In genomic region chr20:38165966-38166706, GRCh38 we compare ENCODE assay signal across 11 cellular contexts. TPM values are rescaled to one million over a fixed set of nuclear protein-coding genes. Genes with fewer than 3 reads are reported as not detected.
DNase-seq lines count a peak whose midpoint lies in the region; ATAC-seq, FAIRE-seq and TF ChIP-seq lines count a peak whose summit lies in the region.
"Had no signal": no experiment of that assay in that cellular context is flagged by ENCODE, and none has a peak within 500 bp of the region (broad histone marks: within the 10 kb centered on the region; RNA-seq: fewer than 3 reads in every experiment).

No MANE protein-coding gene starts in this region.

- TF ChIP-seq RAD21 in A549 (conservative IDR thresholded peaks at IDR 0.05 in 1 of 2, IDR thresholded peaks at IDR 0.05 in 1 of 2) = no peak

- no peak overlapping the region for H3K4me3 ChIP-seq in A549
- no peak overlapping the region for H3K4me3 ChIP-seq in neutrophil (ENCODE audit: low read depth in 1 of 2, low read length in 1 of 2)

- POLR2A ChIA-PET in A549 (lab: Yijun Ruan, JAX) = interaction anchor here (0.6 kb wide), 1 partner anchor 29 kb away, joined by 4 read pairs; no protein-coding TSS in a partner anchor

- TF ChIP-seq CTCF in A549 (IDR thresholded peaks at IDR 0.05) (no peak), neutrophil (IDR thresholded peaks at IDR 0.05) (no peak)

- peaks cover 15% of the 10 kb centered on the region for H3K27me3 ChIP-seq in neutrophil
- H3K27me3 ChIP-seq: SJSA1 had no signal

- H3K4me1 ChIP-seq in A549 (peaks cover 86% of the 10 kb centered on the region), neutrophil (ENCODE audit: control insufficient read depth in 1 of 2, insufficient read depth in 1 of 2, low read depth in 1 of 2, low read length in 1 of 2) (peaks cover 47 to 49% of the 10 kb centered on the region in 2 experiments)

- no peak for ATAC-seq in A549

- DNase-seq in A549 (ENCODE audit: low read depth in 1 of 2, low spot score in 1 of 2) (no peak), RPMI7951 (ENCODE audit: low read depth) (peak; percentile 37), epithelial cell of prostate (ENCODE audit: low read depth, low spot score) (no peak), RCC 7860 (ENCODE audit: low spot score) (no peak), hepatic stellate cell (ENCODE audit: low spot score) (no peak)
- DNase-seq in activated CD4-positive, alpha-beta T cell treated with anti-CD3 and anti-CD28 coated beads, Interleukin-2, amount 50 U/mL, for 1 hour = no peak
- no peak for DNase-seq in activated CD4-positive, alpha-beta T cell treated with anti-CD3 and anti-CD28 coated beads for 1 hour
- DNase-seq: NCI-H1105 treated with DMSO at 0.1 percent for 48 hours had no signal

- H3K36me3 ChIP-seq in neutrophil = no peaks in the 10 kb centered on the region
- H3K36me3 ChIP-seq: SJSA1 had no signal

- no peaks in the 10 kb centered on the region for H3K9me3 ChIP-seq in A549
- no peaks in the 10 kb centered on the region for H3K9me3 ChIP-seq in neutrophil
- H3K9me3 ChIP-seq: SJSA1 had no signal

- FAIRE-seq in A549 (lab: Jason Lieb, UNC) = no peak
- no peak for FAIRE-seq in RCC 7860 (lab: Jason Lieb, UNC)
- FAIRE-seq: endometrium had no signal

- no peak for TF ChIP-seq POLR2A in A549 (IDR thresholded peaks at IDR 0.05; ENCODE audit: low read length)

- CTCF ChIA-PET in A549 (lab: Yijun Ruan, JAX) = interaction anchor here (0.8 to 32.6 kb wide), 21 partner anchors 9 to 602 kb away, joined by 3 to 818 read pairs (median 5); no protein-coding TSS in a partner anchor

- H3K27ac ChIP-seq in A549 = peak overlapping the region; percentile 91 to 93
- H3K27ac ChIP-seq in epithelial cell of prostate = peak overlapping the region; percentile 82
- H3K27ac ChIP-seq in neutrophil = peak overlapping the region; percentile 90
- H3K27ac ChIP-seq: SJSA1 had no signal

- peak overlapping the region; percentile 84 for H3K4me2 ChIP-seq in A549

- 86% methylated on average over 11 of the region's 11 CpGs for WGBS in A549 (ENCODE audit: missing lambda C conversion rate)

- no peak for TF ChIP-seq EP300 in A549 (IDR thresholded peaks at IDR 0.05)

TF ChIP-seq in A549, 52 proteins besides CTCF, POLR2A, EP300 and RAD21:
- TF ChIP-seq RFX5 (IDR thresholded peaks at IDR 0.05) (no peak), BCL3 (IDR thresholded peaks at IDR 0.05) (no peak), CBX8 (IDR thresholded peaks at IDR 0.05) (no peak), SREBF2 (IDR thresholded peaks at IDR 0.05) (no peak), MAFK (IDR thresholded peaks at IDR 0.05; ENCODE audit: partially characterized antibody) (no peak), FOSL2 (IDR thresholded peaks at IDR 0.05) (no peak), FOSL2 (CRISPR knock-in tag; IDR thresholded peaks at IDR 0.05) (no peak), HOXB13 (CRISPR knock-in tag; IDR thresholded peaks at IDR 0.05; ENCODE audit: low read depth) (no peak), CEBPB (IDR thresholded peaks at IDR 0.05) (no peak), HOXA7 (CRISPR knock-in tag; IDR thresholded peaks at IDR 0.05) (no peak), FOXS1 (CRISPR knock-in tag; IDR thresholded peaks at IDR 0.05) (no peak), ATOH8 (CRISPR knock-in tag; IDR thresholded peaks at IDR 0.05; ENCODE audit: low read depth) (no peak), HOXB5 (CRISPR knock-in tag; IDR thresholded peaks at IDR 0.05) (no peak), HEYL (CRISPR knock-in tag; IDR thresholded peaks at IDR 0.05) (no peak), CBX2 (IDR thresholded peaks at IDR 0.05; ENCODE audit: borderline replicate concordance, low read depth) (no peak), USF2 (IDR thresholded peaks at IDR 0.05) (no peak), NPAS2 (CRISPR knock-in tag; IDR thresholded peaks at IDR 0.05; ENCODE audit: borderline replicate concordance) (no peak), REST (IDR thresholded peaks at IDR 0.05) (no peak), ZSCAN20 (CRISPR knock-in tag; IDR thresholded peaks at IDR 0.05) (no peak), JUNB (IDR thresholded peaks at IDR 0.05) (no peak)

RNA-seq across cellular contexts. Expression of gene TGM2, which starts 1.1 kb away (rescaled TPM):
- polyA plus RNA-seq in A549 (2011; rRNA removed) (173 TPM in 2 replicates), A549 (2017; fragmentation: RNase III; extraction: RNeasy Plus Mini Kit Qiagen cat#74134 plus additional on column Dnase treatment) (348 to 469 TPM (median 441 TPM) in 3 replicates)
- 164 and 192 TPM in 2 replicates for polyA plus RNA-seq in A549 (2012; cell fraction: cytosol; rRNA removed)
- polyA plus RNA-seq in A549 (2012; cell fraction: nucleus; rRNA removed) = 241 and 325 TPM in 2 replicates
- 181 and 216 TPM in 2 replicates for polyA minus RNA-seq in A549 (2011; rRNA and poly(A)+ RNA removed)
- total RNA-seq in RPMI7951 (2014; rRNA removed; shearing (Covaris generic)) = 650 and 793 TPM in 2 replicates
